ENCODE assay signal across 21 cellular contexts in the genomic region with DNA sequence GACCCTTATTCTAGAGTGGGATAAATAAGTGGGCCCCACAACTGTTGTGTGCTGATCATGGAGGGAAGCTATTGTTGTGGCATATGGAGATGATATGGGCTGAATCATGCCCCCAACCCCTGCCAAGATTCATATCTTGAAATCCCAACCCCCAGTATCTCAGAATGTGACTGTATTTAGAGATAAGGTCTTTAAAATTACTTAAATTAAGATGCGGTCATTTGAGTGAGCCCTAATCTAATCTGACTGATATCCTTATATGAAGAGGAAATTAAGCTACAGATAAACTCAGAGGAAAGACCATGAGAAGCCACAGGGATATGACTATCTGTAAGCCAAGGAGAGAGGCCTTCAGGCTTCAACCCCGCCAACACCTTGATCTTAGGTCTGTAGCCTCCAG.
"Had no signal": no experiment of that assay in that cellular context is flagged by ENCODE, and none has a peak within 500 bp of the region (broad histone marks: within the 10 kb centered on the region; RNA-seq: fewer than 3 reads in every experiment).

No MANE protein-coding gene starts in this region.

- DNase-seq: activated CD4-positive, alpha-beta memory T cell treated with anti-CD3 and anti-CD28 coated beads, Interleukin-2, amount 10 ng/mL, durations not matched to agents 7 days and 5 days; activated CD4-positive, alpha-beta T cell treated with anti-CD3 and anti-CD28 coated beads, Interleukin-2, amount 50 U/mL, for 1 hour; activated CD4-positive, CD25-positive, alpha-beta regulatory T cell; activated gamma-delta T cell; activated naive CD4-positive, alpha-beta T cell treated with anti-CD3 and anti-CD28 coated beads for 36 hours; activated T-cell treated with anti-CD3 and anti-CD28 coated beads for 4 hours; activated T-cell treated with anti-CD3 and anti-CD28 coated beads, Interleukin-2, amount 50 U/mL, for 48 hours; cerebellar nuclear complex; KG1; NCI-H1048; NCI-H1417; NCI-H1930; NCI-H345; NCI-H510A; NCI-H526 treated with DMSO at 0.1 percent for 48 hours; SHP77; T-helper 1 cell had no signal

- H3K4me3 ChIP-seq: SJSA1 had no signal

- H3K27me3 ChIP-seq: SJSA1 had no signal

- H3K27ac Mint-ChIP-seq: activated CD4-positive, alpha-beta memory T cell treated with anti-CD3 and anti-CD28 coated beads, Interleukin-2, amount 10 ng/mL, durations not matched to agents 7 days and 5 days; activated naive CD4-positive, alpha-beta T cell treated with anti-CD3 and anti-CD28 coated beads for 36 hours; activated naive CD8-positive, alpha-beta T cell; activated T-helper 17 cell treated with anti-CD3 and anti-CD28 coated beads, Interleukin-2, amount 50 U/mL, for 72 hours had no signal

- H3K36me3 ChIP-seq: SJSA1 had no signal

- H3K27ac ChIP-seq: SJSA1, VCaP had no signal

- ATAC-seq: activated T-helper 17 cell treated with anti-CD3 and anti-CD28 coated beads, Interleukin-2, amount 50 U/mL, for 72 hours had no signal

- H3K9me3 Mint-ChIP-seq: activated CD4-positive, alpha-beta memory T cell treated with anti-CD3 and anti-CD28 coated beads, Interleukin-2, amount 10 ng/mL, durations not matched to agents 7 days and 5 days; activated naive CD4-positive, alpha-beta T cell treated with anti-CD3 and anti-CD28 coated beads for 36 hours; activated T-helper 17 cell treated with anti-CD3 and anti-CD28 coated beads, Interleukin-2, amount 50 U/mL, for 72 hours had no signal

- H3K27me3 Mint-ChIP-seq: activated CD4-positive, alpha-beta memory T cell treated with anti-CD3 and anti-CD28 coated beads, Interleukin-2, amount 10 ng/mL, durations not matched to agents 7 days and 5 days; activated T-helper 17 cell treated with anti-CD3 and anti-CD28 coated beads, Interleukin-2, amount 50 U/mL, for 72 hours had no signal

- H3K4me1 ChIP-seq: SJSA1 had no signal

- H3K9me3 ChIP-seq: SJSA1 had no signal

- H3K4me1 Mint-ChIP-seq: activated CD4-positive, alpha-beta memory T cell treated with anti-CD3 and anti-CD28 coated beads, Interleukin-2, amount 10 ng/mL, durations not matched to agents 7 days and 5 days; activated T-helper 17 cell treated with anti-CD3 and anti-CD28 coated beads, Interleukin-2, amount 50 U/mL, for 72 hours had no signal

- H3K36me3 Mint-ChIP-seq: activated naive CD8-positive, alpha-beta T cell had no signal

- H3K4me3 Mint-ChIP-seq: activated CD4-positive, alpha-beta memory T cell treated with anti-CD3 and anti-CD28 coated beads, Interleukin-2, amount 10 ng/mL, durations not matched to agents 7 days and 5 days; activated naive CD4-positive, alpha-beta T cell treated with anti-CD3 and anti-CD28 coated beads for 36 hours; activated naive CD8-positive, alpha-beta T cell; activated T-helper 17 cell treated with anti-CD3 and anti-CD28 coated beads, Interleukin-2, amount 50 U/mL, for 72 hours had no signal
